In the genomic region with DNA sequence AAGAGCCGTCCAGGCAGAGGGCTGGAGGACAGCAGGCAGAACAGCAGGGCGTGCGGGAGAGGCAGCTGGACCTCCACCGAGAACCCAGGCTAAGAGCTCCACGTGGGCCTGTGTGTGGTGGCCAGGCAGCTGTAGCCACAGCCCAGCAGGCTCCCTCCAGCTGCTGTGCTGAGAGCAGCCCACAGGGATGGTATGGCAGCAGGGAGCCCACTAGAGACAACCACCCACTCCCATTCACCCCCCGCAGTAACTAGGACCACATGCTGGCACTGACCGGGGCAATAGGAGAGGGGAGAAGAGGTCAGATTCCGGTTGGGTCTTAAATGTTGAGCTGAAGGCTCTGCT, we compare ENCODE assay signal across 15 cellular contexts. TPM values are rescaled to one million over a fixed set of nuclear protein-coding genes. Genes with fewer than 3 reads are reported as not detected.
"Had no signal": no experiment of that assay in that cellular context is flagged by ENCODE, and none has a peak within 500 bp of the region (broad histone marks: within the 10 kb centered on the region; RNA-seq: fewer than 3 reads in every experiment).

No MANE protein-coding gene starts in this region.

- DNase-seq: activated CD4-positive, alpha-beta T cell treated with anti-CD3 and anti-CD28 coated beads, Interleukin-2, amount 10 ng/mL, durations not matched to agents 24 days and 14 days; activated CD8-positive, alpha-beta memory T cell treated with anti-CD3 and anti-CD28 coated beads, Interleukin-2, amount 50 U/mL, for 4 hours; activated CD8-positive, alpha-beta T cell treated with anti-CD3 and anti-CD28 coated beads, Interleukin-2, amount 10 ng/mL, durations not matched to agents 7 days and 5 days; activated effector memory CD4-positive, alpha-beta T cell treated with Interleukin-2 at 50 U/mL for 16 hours; activated T-cell treated with anti-CD3 and anti-CD28 coated beads, Interleukin-2, amount 50 U/mL, for 4 hours; effector memory CD8-positive, alpha-beta T cell; esophagus squamous epithelium; left colon; nucleus accumbens; stimulated activated CD4-positive, alpha-beta T cell treated with anti-CD3 and anti-CD28 coated beads, Interleukin-15, amount 100 ng/mL, for 24 hours; stimulated activated CD4-positive, alpha-beta T cell treated with anti-CD3 and anti-CD28 coated beads, Interleukin-2, amount 100 ng/mL, for 48 hours had no signal

- H3K9me3 ChIP-seq: esophagus squamous epithelium had no signal

- H3K27ac ChIP-seq: esophagus squamous epithelium, skin epidermis had no signal

- H3K4me3 ChIP-seq: esophagus squamous epithelium, lung, skin epidermis had no signal

- H3K27me3 ChIP-seq: esophagus squamous epithelium had no signal

- ATAC-seq: activated CD8-positive, alpha-beta T cell treated with anti-CD3 and anti-CD28 coated beads, Interleukin-2, amount 10 ng/mL, durations not matched to agents 7 days and 5 days; activated T-cell treated with anti-CD3 and anti-CD28 coated beads, Interleukin-2, amount 50 U/mL, for 4 hours; effector memory CD8-positive, alpha-beta T cell; left colon had no signal

- H3K4me1 ChIP-seq: esophagus squamous epithelium had no signal

- H3K36me3 ChIP-seq: esophagus squamous epithelium had no signal

RNA-seq across cellular contexts. Expression of a gene that starts 25.6 kb away (rescaled TPM):
- total RNA-seq: bronchial epithelial cell, dermis microvascular lymphatic vessel endothelial cell had no signal
